ENCODE assay signal across 28 cellular contexts in the genomic region with DNA sequence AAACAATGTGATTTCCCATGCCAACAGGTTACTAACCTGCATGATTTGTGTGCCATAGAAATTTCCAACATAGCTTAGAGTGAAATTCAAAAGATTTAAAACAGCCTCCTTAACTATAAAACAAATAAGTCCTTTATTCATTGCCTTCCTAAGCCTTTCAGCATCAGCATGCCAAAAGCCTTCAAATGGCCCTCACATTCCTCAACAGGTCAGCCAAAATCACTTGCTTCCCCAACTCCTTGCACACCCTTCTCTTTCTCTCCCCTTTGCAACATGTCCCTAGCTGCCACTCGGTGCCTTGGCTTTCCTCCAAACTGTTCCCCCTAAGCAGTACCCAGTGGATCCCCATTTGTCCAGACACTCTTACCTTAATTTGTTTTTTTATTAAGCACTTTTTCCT.
"Had no signal": no experiment of that assay in that cellular context is flagged by ENCODE, and none has a peak within 500 bp of the region (broad histone marks: within the 10 kb centered on the region; RNA-seq: fewer than 3 reads in every experiment).

No MANE protein-coding gene starts in this region.

- H3K36me3 Mint-ChIP-seq: mesothelial cell of epicardium; naive B cell; natural killer cell; stimulated activated naive B cell treated with anti-CD40 and anti-IgM and Interleukin-4, amounts not matched to agents 10 μg/mL and 1 μg/mL and 100 μg/mL, for 72 hours had no signal

- H3K27ac Mint-ChIP-seq: mesothelial cell of epicardium; naive B cell; natural killer cell; stimulated activated naive B cell treated with anti-CD40 and anti-IgM and Interleukin-4, amounts not matched to agents 10 μg/mL and 1 μg/mL and 100 μg/mL, for 72 hours had no signal

- H3K36me3 ChIP-seq: left ventricle myocardium inferior, pancreas, prostate gland, stomach, thyroid gland, transverse colon, upper lobe of left lung, vagina had no signal

- H3K27me3 ChIP-seq: stomach, testis, thyroid gland, transverse colon, upper lobe of left lung, vagina had no signal

- ATAC-seq: natural killer cell; pancreas; right cardiac atrium; sciatic nerve; stimulated activated naive B cell treated with anti-CD40 and anti-IgM and Interleukin-4, amounts not matched to agents 10 μg/mL and 1 μg/mL and 100 μg/mL, for 72 hours; stimulated activated naive CD8-positive, alpha-beta T cell treated with anti-CD3 and anti-CD28 coated beads, Interleukin-15, Interleukin-2, amounts not matched to agents 100 U/mL and 50 U/mL, for 24 hours had no signal

- H3K4me1 ChIP-seq: left ventricle myocardium inferior, pancreas, prostate gland, stomach, testis, thyroid gland, transverse colon, upper lobe of left lung, vagina had no signal

- H3K27ac ChIP-seq: left ventricle myocardium inferior, pancreas, prostate gland, skin epidermis, stomach, testis, thyroid gland, transverse colon, upper lobe of left lung, vagina had no signal

- H3K9me3 ChIP-seq: left ventricle myocardium inferior, pancreas, prostate gland, stomach, testis, thyroid gland, transverse colon, upper lobe of left lung, vagina had no signal

- H3K4me1 Mint-ChIP-seq: mesothelial cell of epicardium; naive B cell; natural killer cell; neural crest cell; stimulated activated naive B cell treated with anti-CD40 and anti-IgM and Interleukin-4, amounts not matched to agents 10 μg/mL and 1 μg/mL and 100 μg/mL, for 72 hours had no signal

- H3K4me3 Mint-ChIP-seq: mesothelial cell of epicardium; naive B cell; natural killer cell; neural crest cell; stimulated activated naive B cell treated with anti-CD40 and anti-IgM and Interleukin-4, amounts not matched to agents 10 μg/mL and 1 μg/mL and 100 μg/mL, for 72 hours had no signal

- H3K4me3 ChIP-seq: left ventricle myocardium inferior, lung, pancreas, prostate gland, skin epidermis, stomach, testis, thyroid gland, transverse colon, upper lobe of left lung, vagina had no signal

- FAIRE-seq: pancreas had no signal

- DNase-seq: hypothalamus; islet precursor cell; left ventricle myocardium inferior; naive B cell; natural killer cell; nucleus accumbens; pancreas; posterior cingulate gyrus; retina; right cardiac atrium; stimulated activated CD4-positive, alpha-beta T cell treated with anti-CD3 and anti-CD28 coated beads, Interleukin-12 subunit alpha, Interleukin-12 subunit beta, amount 100 ng/mL, for 4 hours; stimulated activated CD4-positive, alpha-beta T cell treated with anti-CD3 and anti-CD28 coated beads, Interleukin-15, amount 100 ng/mL, for 24 hours; stimulated activated CD4-positive, alpha-beta T cell treated with anti-CD3 and anti-CD28 coated beads, Interleukin-2, amount 100 ng/mL, for 24 hours; stimulated activated CD4-positive, alpha-beta T cell treated with anti-CD3 and anti-CD28 coated beads, Interleukin-4, amount 100 ng/mL, for 1 hour; stimulated activated naive B cell treated with anti-CD40 and anti-IgM and Interleukin-4, amounts not matched to agents 10 μg/mL and 1 μg/mL and 100 μg/mL, for 72 hours; stimulated activated naive CD8-positive, alpha-beta T cell treated with anti-CD3 and anti-CD28 coated beads, Interleukin-15, Interleukin-2, amounts not matched to agents 100 U/mL and 50 U/mL, for 24 hours; stomach; testis; thyroid gland; transverse colon; upper lobe of left lung had no signal

- H3K9me3 Mint-ChIP-seq: stimulated activated naive B cell treated with anti-CD40 and anti-IgM and Interleukin-4, amounts not matched to agents 10 μg/mL and 1 μg/mL and 100 μg/mL, for 72 hours had no signal
